ENCODE assay signal across 28 cellular contexts in genomic region chrX:132365490-132365889, GRCh38.
DNase-seq lines count a peak whose midpoint lies in the region; ATAC-seq and TF ChIP-seq lines count a peak whose summit lies in the region.
"Had no signal": no experiment of that assay in that cellular context is flagged by ENCODE, and none has a peak within 500 bp of the region (broad histone marks: within the 10 kb centered on the region; RNA-seq: fewer than 3 reads in every experiment).

No MANE protein-coding gene starts in this region.

- H3K27ac Mint-ChIP-seq in activated T-cell treated with anti-CD3 and anti-CD28 coated beads, Interleukin-2, amount 50 U/mL, for 72 hours = no peak overlapping the region
- no peak overlapping the region for H3K27ac Mint-ChIP-seq in activated T-helper 17 cell treated with anti-CD3 and anti-CD28 coated beads, Interleukin-2, amount 50 U/mL, for 72 hours
- no peak overlapping the region for H3K27ac Mint-ChIP-seq in stimulated activated effector memory CD8-positive, alpha-beta T cell treated with anti-CD3 and anti-CD28 coated beads, Interleukin-12 subunit alpha, Interleukin-12 subunit beta, amount 100 ng/mL, for 72 hours
- H3K27ac Mint-ChIP-seq: CD14-positive monocyte, H9, HFFc6 had no signal

- no peaks in the 10 kb centered on the region for H3K9me3 ChIP-seq in testis
- H3K9me3 ChIP-seq: BE2C, SJCRH30 had no signal

- peaks cover 0 to 1% of the 10 kb centered on the region in 2 donors for H3K9me3 Mint-ChIP-seq in activated T-cell treated with anti-CD3 and anti-CD28 coated beads, Interleukin-2, amount 50 U/mL, for 72 hours
- H3K9me3 Mint-ChIP-seq in activated T-helper 17 cell treated with anti-CD3 and anti-CD28 coated beads, Interleukin-2, amount 50 U/mL, for 72 hours = no peaks in the 10 kb centered on the region
- no peaks in the 10 kb centered on the region for H3K9me3 Mint-ChIP-seq in stimulated activated effector memory CD8-positive, alpha-beta T cell treated with anti-CD3 and anti-CD28 coated beads, Interleukin-12 subunit alpha, Interleukin-12 subunit beta, amount 100 ng/mL, for 72 hours
- H3K9me3 Mint-ChIP-seq: CD8-positive, alpha-beta memory T cell had no signal

- peak; percentile 75 to 85 for ATAC-seq in activated T-cell treated with anti-CD3 and anti-CD28 coated beads, Interleukin-2, amount 50 U/mL, for 72 hours (replicated peaks in 1 of 2)
- ATAC-seq in GM18868 (IDR thresholded peaks at IDR 0.05; ENCODE audit: unreplicated experiment) = peak; percentile 64
- ATAC-seq in activated T-helper 17 cell treated with anti-CD3 and anti-CD28 coated beads, Interleukin-2, amount 50 U/mL, for 72 hours (replicated peaks) = peak; percentile 66
- peak; percentile 54 for ATAC-seq in stimulated activated effector memory CD8-positive, alpha-beta T cell treated with anti-CD3 and anti-CD28 coated beads, Interleukin-12 subunit alpha, Interleukin-12 subunit beta, amount 100 ng/mL, for 72 hours
- ATAC-seq in GM21390 (IDR thresholded peaks at IDR 0.05; ENCODE audit: unreplicated experiment) = no peak
- ATAC-seq: Right ventricle myocardium inferior had no signal

- peaks cover 38% of the 10 kb centered on the region for H3K27me3 Mint-ChIP-seq in activated T-cell treated with anti-CD3 and anti-CD28 coated beads, Interleukin-2, amount 50 U/mL, for 72 hours (ENCODE audit: low read depth)
- no peaks in the 10 kb centered on the region for H3K27me3 Mint-ChIP-seq in activated T-helper 17 cell treated with anti-CD3 and anti-CD28 coated beads, Interleukin-2, amount 50 U/mL, for 72 hours

- intact Hi-C loops in testis (cut with DNase I; ENCODE audit: low total_unique reads) = no loop called here

- peak; percentile 0 to 1 for DNase-seq in activated T-cell treated with anti-CD3 and anti-CD28 coated beads, Interleukin-2, amount 50 U/mL, for 72 hours
- no peak for DNase-seq in activated T-cell treated with anti-CD3 and anti-CD28 coated beads, Interleukin-2, amount 50 U/mL, for 1 hour
- DNase-seq in stimulated activated effector memory CD8-positive, alpha-beta T cell treated with anti-CD3 and anti-CD28 coated beads, Interleukin-12 subunit alpha, Interleukin-12 subunit beta, amount 100 ng/mL, for 72 hours (ENCODE audit: low spot score in 2 of 2) = no peak
- DNase-seq in testis = no peak
- DNase-seq: 8988T; ACHN; BE2C; Calu3; CD8-positive, alpha-beta memory T cell; DMS79 treated with DMSO at 0.1 percent for 48 hours; GM23248; H9; HFFc6; IMR-90; MM.1S; NCI-H2029 treated with DMSO at 0.1 percent for 48 hours; NCI-H446 treated with DMSO at 0.1 percent for 48 hours; NCI-H526; NCI-H82; NK-92 treated with Interleukin-12 subunit alpha and Interleukin-12 subunit beta, amount 100 ng/mL, for 24 hours; PC-9; SJCRH30 had no signal

- TF ChIP-seq POLR2A in testis (IDR thresholded peaks at IDR 0.05) = no peak

- TF ChIP-seq CTCF in testis (IDR thresholded peaks at IDR 0.05) = no peak

- no peak overlapping the region for H3K4me3 ChIP-seq in testis
- H3K4me3 ChIP-seq: GM23248, PC-9, SJCRH30 had no signal

- no peaks in the 10 kb centered on the region for H3K4me1 Mint-ChIP-seq in activated T-cell treated with anti-CD3 and anti-CD28 coated beads, Interleukin-2, amount 50 U/mL, for 72 hours (ENCODE audit: low read depth)
- H3K4me1 Mint-ChIP-seq in activated T-helper 17 cell treated with anti-CD3 and anti-CD28 coated beads, Interleukin-2, amount 50 U/mL, for 72 hours = no peaks in the 10 kb centered on the region
- no peaks in the 10 kb centered on the region for H3K4me1 Mint-ChIP-seq in stimulated activated effector memory CD8-positive, alpha-beta T cell treated with anti-CD3 and anti-CD28 coated beads, Interleukin-12 subunit alpha, Interleukin-12 subunit beta, amount 100 ng/mL, for 72 hours
- H3K4me1 Mint-ChIP-seq: CD14-positive monocyte had no signal

- no peaks in the 10 kb centered on the region for H3K27me3 ChIP-seq in testis
- H3K27me3 ChIP-seq: BE2C, SJCRH30 had no signal

- no peaks in the 10 kb centered on the region for H3K4me1 ChIP-seq in testis
- H3K4me1 ChIP-seq: BE2C, SJCRH30 had no signal

- no peaks in the 10 kb centered on the region for H3K36me3 Mint-ChIP-seq in activated T-cell treated with anti-CD3 and anti-CD28 coated beads, Interleukin-2, amount 50 U/mL, for 72 hours (ENCODE audit: insufficient read depth in 2 of 2)
- no peaks in the 10 kb centered on the region for H3K36me3 Mint-ChIP-seq in activated T-helper 17 cell treated with anti-CD3 and anti-CD28 coated beads, Interleukin-2, amount 50 U/mL, for 72 hours (ENCODE audit: low read depth)
- H3K36me3 Mint-ChIP-seq in stimulated activated effector memory CD8-positive, alpha-beta T cell treated with anti-CD3 and anti-CD28 coated beads, Interleukin-12 subunit alpha, Interleukin-12 subunit beta, amount 100 ng/mL, for 72 hours = no peaks in the 10 kb centered on the region
- H3K36me3 Mint-ChIP-seq: CD14-positive monocyte had no signal

- no peaks in the 10 kb centered on the region for H3K36me3 ChIP-seq in testis (ENCODE audit: low read depth, missing control alignments)
- H3K36me3 ChIP-seq: BE2C, SJCRH30 had no signal

- H3K27ac ChIP-seq in testis = no peak overlapping the region
- H3K27ac ChIP-seq: GM23248, KMS-11, PC-9, SJCRH30 had no signal

- no peak overlapping the region for H3K4me3 Mint-ChIP-seq in activated T-cell treated with anti-CD3 and anti-CD28 coated beads, Interleukin-2, amount 50 U/mL, for 72 hours
- H3K4me3 Mint-ChIP-seq in activated T-helper 17 cell treated with anti-CD3 and anti-CD28 coated beads, Interleukin-2, amount 50 U/mL, for 72 hours = no peak overlapping the region
- H3K4me3 Mint-ChIP-seq in stimulated activated effector memory CD8-positive, alpha-beta T cell treated with anti-CD3 and anti-CD28 coated beads, Interleukin-12 subunit alpha, Interleukin-12 subunit beta, amount 100 ng/mL, for 72 hours = no peak overlapping the region
- H3K4me3 Mint-ChIP-seq: CD14-positive monocyte; CD8-positive, alpha-beta memory T cell; H9; HFFc6 had no signal

Comparison
In these comparisons a context has a peak if more than half of its experiments do, and no peak if none do; other contexts are left out.
1. DNase-seq: peak in activated T-cell treated with anti-CD3 and anti-CD28 coated beads, Interleukin-2, amount 50 U/mL, for 72 hours (2 of 2); none in activated T-cell treated with anti-CD3 and anti-CD28 coated beads, Interleukin-2, amount 50 U/mL, for 1 hour (single experiment), stimulated activated effector memory CD8-positive, alpha-beta T cell treated with anti-CD3 and anti-CD28 coated beads, Interleukin-12 subunit alpha, Interleukin-12 subunit beta, amount 100 ng/mL, for 72 hours (0 of 2) and testis (single experiment).